8 cellular contexts compared by ENCODE assay signal in genomic region chr11:31369348-31370329, GRCh38. TPM values are rescaled to one million over a fixed set of nuclear protein-coding genes. Genes with fewer than 3 reads are reported as not detected.
DNase-seq lines count a peak whose midpoint lies in the region; ATAC-seq lines count a peak whose summit lies in the region.

Gene DCDC1 (minus strand): TSS chr11:31369739. CDS start chr11:31328280, 41,459 bp downstream.
Gene DNAJC24 (plus strand): TSS chr11:31369860. CDS start chr11:31370749, 889 bp downstream.

- peaks cover 0 to 6% (median 0%) of the 10 kb centered on the region in 11 experiments; a peak in 5 of 22 replicates for H3K36me3 ChIP-seq in BLaER1 treated with 17β-estradiol and CSF1 and Interleukin-3, amounts not matched to agents 10 nM and 100 nM

- H3K27me3 Mint-ChIP-seq in activated CD4-positive, alpha-beta T cell treated with anti-CD3 and anti-CD28 coated beads, Interleukin-2, amount 10 ng/mL, durations not matched to agents 24 days and 14 days: peaks cover 15% of the 10 kb centered on the region

- H3K9me3 Mint-ChIP-seq in activated CD4-positive, alpha-beta T cell treated with anti-CD3 and anti-CD28 coated beads, Interleukin-2, amount 10 ng/mL, durations not matched to agents 24 days and 14 days: no peaks in the 10 kb centered on the region

- peak within 1 kb of the TSS; percentile 89 for H3K4me3 Mint-ChIP-seq in activated CD4-positive, alpha-beta T cell treated with anti-CD3 and anti-CD28 coated beads, Interleukin-2, amount 10 ng/mL, durations not matched to agents 24 days and 14 days

- H3K27me3 ChIP-seq in BLaER1 treated with 17β-estradiol and CSF1 and Interleukin-3, amounts not matched to agents 10 nM and 100 nM: no peaks in the 10 kb centered on the region

- H3K27ac ChIP-seq in BLaER1 treated with 17β-estradiol and CSF1 and Interleukin-3, amounts not matched to agents 10 nM and 100 nM: peak within 1 kb of the TSS; percentile 64 to 85 (median 80)

- H4K20me1 ChIP-seq in BLaER1 treated with 17β-estradiol and CSF1 and Interleukin-3, amounts not matched to agents 10 nM and 100 nM: no peaks in the 10 kb centered on the region; a peak in 1 of 22 replicates

- no peaks in the 10 kb centered on the region for H3K9me3 ChIP-seq in BLaER1 treated with 17β-estradiol and CSF1 and Interleukin-3, amounts not matched to agents 10 nM and 100 nM (replicated peaks in 1 of 11)

- peaks cover 15% of the 10 kb centered on the region for H3K4me1 Mint-ChIP-seq in activated CD4-positive, alpha-beta T cell treated with anti-CD3 and anti-CD28 coated beads, Interleukin-2, amount 10 ng/mL, durations not matched to agents 24 days and 14 days

- peak; percentile 96 to 99 for DNase-seq in NCI-H526 (lab: John Stamatoyannopoulos, UW)
- DNase-seq in activated CD4-positive, alpha-beta T cell treated with anti-CD3 and anti-CD28 coated beads, Interleukin-2, amount 10 ng/mL, durations not matched to agents 24 days and 14 days: peak; percentile 98
- peak; percentile 94 for DNase-seq in dedifferentiated amniotic fluid mesenchymal stem cell (ENCODE audit: extremely low spot score)
- DNase-seq in left kidney (ENCODE audit: low read depth, low spot score): peak; percentile 97
- DNase-seq in stimulated activated CD4-positive, alpha-beta T cell treated with anti-CD3 and anti-CD28 coated beads, Interleukin-1b, Interleukin-23, amount 100 ng/mL, for 48 hours: peak; percentile 93

- peaks cover 7 to 23% (median 16%) of the 10 kb centered on the region in 10 experiments for H3K4me1 ChIP-seq in BLaER1 treated with 17β-estradiol and CSF1 and Interleukin-3, amounts not matched to agents 10 nM and 100 nM

- H3K4me3 ChIP-seq in BLaER1 treated with 17β-estradiol and CSF1 and Interleukin-3, amounts not matched to agents 10 nM and 100 nM: peak within 1 kb of the TSS; percentile 72 to 88 (median 81)

- H3K4me2 ChIP-seq in BLaER1 treated with 17β-estradiol and CSF1 and Interleukin-3, amounts not matched to agents 10 nM and 100 nM: peak within 1 kb of the TSS; percentile 81 to 90 (median 88)

- ATAC-seq in GM19328 (IDR thresholded peaks at IDR 0.05; ENCODE audit: unreplicated experiment) (peak; percentile 99), HG03469 (IDR thresholded peaks at IDR 0.05; ENCODE audit: unreplicated experiment) (peak; percentile 98)

- intact Hi-C loops in activated CD4-positive, alpha-beta T cell treated with anti-CD3 and anti-CD28 coated beads, Interleukin-2, amount 10 ng/mL, durations not matched to agents 24 days and 14 days (cut with micrococcal nuclease): loop anchor here (1.0 to 10.0 kb wide), 4 partner anchors 140 to 1047 kb away; partner anchors contain the start of genes ARL14EP, ELP4, IMMP1L and RCN1

- H3K9ac ChIP-seq in BLaER1 treated with 17β-estradiol and CSF1 and Interleukin-3, amounts not matched to agents 10 nM and 100 nM: peak within 1 kb of the TSS; percentile 81 to 90 (median 85)

- peaks cover 4% of the 10 kb centered on the region for H3K36me3 Mint-ChIP-seq in activated CD4-positive, alpha-beta T cell treated with anti-CD3 and anti-CD28 coated beads, Interleukin-2, amount 10 ng/mL, durations not matched to agents 24 days and 14 days (ENCODE audit: low read depth)

- peak within 1 kb of the TSS; percentile 93 for H3K27ac Mint-ChIP-seq in activated CD4-positive, alpha-beta T cell treated with anti-CD3 and anti-CD28 coated beads, Interleukin-2, amount 10 ng/mL, durations not matched to agents 24 days and 14 days

RNA-seq across cellular contexts. Expression of gene DCDC1, which starts in this region (rescaled TPM):
- not detected in 2 replicates for total RNA-seq in activated CD4-positive, alpha-beta T cell treated with anti-CD3 and anti-CD28 coated beads, Interleukin-2, amount 10 ng/mL, durations not matched to agents 24 days and 14 days

RNA-seq across cellular contexts. Expression of gene DNAJC24, which starts in this region (rescaled TPM):
- 15.8 and 19.0 TPM in 2 replicates for total RNA-seq in activated CD4-positive, alpha-beta T cell treated with anti-CD3 and anti-CD28 coated beads, Interleukin-2, amount 10 ng/mL, durations not matched to agents 24 days and 14 days

Comparison
In these comparisons a context has a peak if more than half of its experiments do, and no peak if none do; other contexts are left out.
1. Peak in every context shown above with its lines: DNase-seq, ATAC-seq, H3K4me3 ChIP-seq and H3K27ac ChIP-seq.